1 cellular context compared by ENCODE assay signal in the genomic region with DNA sequence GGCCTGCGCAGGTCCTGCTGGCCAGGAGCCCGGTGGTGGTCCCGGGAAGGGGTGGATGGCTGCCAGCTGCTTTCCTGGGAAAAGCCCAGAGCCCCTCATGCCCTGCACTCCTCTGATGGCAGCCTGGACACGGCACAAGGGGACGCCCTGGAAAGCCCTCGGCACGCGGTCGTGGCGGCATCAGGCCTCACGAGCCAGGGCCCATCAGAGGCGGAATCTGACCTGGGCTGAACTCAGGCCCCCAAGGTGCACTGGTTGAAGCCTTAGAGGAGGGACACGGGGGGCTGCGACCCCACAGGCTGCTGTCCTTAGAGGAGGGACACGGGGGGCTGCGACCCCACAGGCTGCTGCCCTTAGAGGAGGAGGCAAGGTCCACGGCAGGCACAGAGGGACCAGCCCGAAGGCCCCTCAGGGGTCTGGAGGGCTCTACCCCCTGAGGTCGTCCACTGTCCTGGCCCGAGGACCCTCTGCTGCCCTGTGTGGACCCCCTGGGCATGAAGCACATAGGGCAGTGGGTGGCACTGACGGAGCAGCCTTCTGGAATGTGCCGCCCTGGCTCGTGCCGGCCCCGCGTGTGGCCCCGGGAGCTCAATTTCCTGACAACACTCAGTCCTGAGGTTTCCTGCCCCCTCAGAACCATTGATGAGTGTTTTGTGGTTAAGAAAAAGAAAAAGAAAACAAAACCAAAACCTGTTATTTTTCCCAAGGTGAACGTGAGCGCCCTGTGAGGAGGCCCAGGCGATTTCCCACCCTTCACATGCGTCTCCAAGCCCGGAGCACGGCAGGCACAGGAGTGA.
TF ChIP-seq lines count a peak whose summit lies in the region.

No MANE protein-coding gene starts in this region.

TF ChIP-seq in H1, 55 proteins besides CTCF, POLR2A, EP300 and RAD21:
- no peak for TF ChIP-seq POU5F1 (IDR thresholded peaks at IDR 0.05; ENCODE audit: low read depth, low read length)
- no peak for TF ChIP-seq SP4 (IDR thresholded peaks at IDR 0.05; ENCODE audit: low read length)
- TF ChIP-seq MAFK (IDR thresholded peaks at IDR 0.05; ENCODE audit: low read depth, low read length), result no peak
- TF ChIP-seq HDAC2 (IDR thresholded peaks at IDR 0.05; ENCODE audit: borderline replicate concordance in 1 of 2, low read depth in 2 of 2, low read length in 2 of 2), result no peak
- TF ChIP-seq ATF2 (IDR thresholded peaks at IDR 0.05; ENCODE audit: low read length), result no peak
